ENCODE assay signal across 1 cellular context in the genomic region with DNA sequence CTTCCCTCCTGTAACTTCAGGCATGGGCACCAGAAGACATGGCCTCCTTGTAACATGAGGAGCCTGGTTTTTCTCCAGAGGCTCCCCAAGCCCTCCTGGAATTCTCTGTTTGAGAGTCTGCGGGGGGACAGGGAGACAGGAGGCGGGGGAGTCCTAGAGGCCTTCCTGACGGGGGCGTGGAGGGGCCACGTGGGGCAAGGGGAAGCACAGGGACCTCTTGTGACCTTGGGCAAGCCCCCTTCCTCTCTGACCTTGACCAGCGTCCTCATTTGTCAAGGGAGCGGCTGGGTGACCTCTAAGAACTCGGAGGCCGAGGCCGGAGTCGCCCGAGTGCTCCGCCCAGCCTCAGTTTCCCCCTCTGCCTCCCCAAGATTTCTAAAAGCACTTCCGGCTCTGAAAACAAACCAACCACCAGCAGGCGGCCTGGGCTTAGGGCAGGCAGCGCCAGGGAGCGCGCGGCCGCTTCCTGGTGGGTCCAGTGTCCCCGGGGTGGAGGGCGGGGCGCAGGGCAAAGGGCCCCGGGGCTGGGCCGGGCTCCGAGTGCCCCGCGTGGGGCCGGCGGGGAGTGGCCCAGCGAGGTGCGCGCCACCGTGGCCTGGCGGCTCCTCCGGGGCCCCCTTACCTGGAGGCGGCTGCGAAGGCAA.
TF ChIP-seq lines count a peak whose summit lies in the region.

No MANE protein-coding gene starts in this region.

TF ChIP-seq in HepG2, 621 proteins besides CTCF, POLR2A, EP300 and RAD21 (continued from another document):
- no peak for TF ChIP-seq STAT5B (CRISPR knock-in tag; IDR thresholded peaks at IDR 0.05)
- TF ChIP-seq, protein P1, sequence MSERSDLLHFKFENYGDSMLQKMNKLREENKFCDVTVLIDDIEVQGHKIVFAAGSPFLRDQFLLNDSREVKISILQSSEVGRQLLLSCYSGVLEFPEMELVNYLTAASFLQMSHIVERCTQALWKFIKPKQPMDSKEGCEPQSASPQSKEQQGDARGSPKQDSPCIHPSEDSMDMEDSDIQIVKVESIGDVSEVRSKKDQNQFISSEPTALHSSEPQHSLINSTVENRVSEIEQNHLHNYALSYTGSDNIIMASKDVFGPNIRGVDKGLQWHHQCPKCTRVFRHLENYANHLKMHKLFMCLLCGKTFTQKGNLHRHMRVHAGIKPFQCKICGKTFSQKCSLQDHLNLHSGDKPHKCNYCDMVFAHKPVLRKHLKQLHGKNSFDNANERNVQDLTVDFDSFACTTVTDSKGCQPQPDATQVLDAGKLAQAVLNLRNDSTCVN (CRISPR knock-in tag; IDR thresholded peaks at IDR 0.05; ENCODE audit: borderline replicate concordance) = no peak
- peak; percentile 52 for TF ChIP-seq PHF20 (CRISPR knock-in tag; IDR thresholded peaks at IDR 0.05)
- peak; percentile 27; the same call in 1 of the 2 replicates for TF ChIP-seq RFXAP (CRISPR knock-in tag; IDR thresholded peaks at IDR 0.05; ENCODE audit: borderline replicate concordance)
- TF ChIP-seq POLR2AphosphoS5 (IDR thresholded peaks at IDR 0.05; ENCODE audit: low read depth, low read length) = peak; percentile 50; the same call in 1 of the 2 replicates
- 0 out of 2 replicates have a peak, but pooled peaks have one; percentile 25 for TF ChIP-seq ARNTL (CRISPR knock-in tag; IDR thresholded peaks at IDR 0.05)
- no peak for TF ChIP-seq ZEB1 (IDR thresholded peaks at IDR 0.05; ENCODE audit: insufficient replicate concordance, low read depth)
- TF ChIP-seq MXD1 (CRISPR knock-in tag; IDR thresholded peaks at IDR 0.05) = 0 out of 2 replicates have a peak, but pooled peaks have one; percentile 64
- no peak for TF ChIP-seq ZNF761 (CRISPR knock-in tag; conservative IDR thresholded peaks at IDR 0.05)
- peak; percentile 90 for TF ChIP-seq ESRRA (CRISPR knock-in tag; IDR thresholded peaks at IDR 0.05; ENCODE audit: low read depth)
- 0 out of 2 replicates have a peak, but pooled peaks have one; percentile 35 for TF ChIP-seq MIER2 (CRISPR knock-in tag; IDR thresholded peaks at IDR 0.05)
- TF ChIP-seq ZNF879 (CRISPR knock-in tag; IDR thresholded peaks at IDR 0.05) = no peak
- TF ChIP-seq, protein P2, sequence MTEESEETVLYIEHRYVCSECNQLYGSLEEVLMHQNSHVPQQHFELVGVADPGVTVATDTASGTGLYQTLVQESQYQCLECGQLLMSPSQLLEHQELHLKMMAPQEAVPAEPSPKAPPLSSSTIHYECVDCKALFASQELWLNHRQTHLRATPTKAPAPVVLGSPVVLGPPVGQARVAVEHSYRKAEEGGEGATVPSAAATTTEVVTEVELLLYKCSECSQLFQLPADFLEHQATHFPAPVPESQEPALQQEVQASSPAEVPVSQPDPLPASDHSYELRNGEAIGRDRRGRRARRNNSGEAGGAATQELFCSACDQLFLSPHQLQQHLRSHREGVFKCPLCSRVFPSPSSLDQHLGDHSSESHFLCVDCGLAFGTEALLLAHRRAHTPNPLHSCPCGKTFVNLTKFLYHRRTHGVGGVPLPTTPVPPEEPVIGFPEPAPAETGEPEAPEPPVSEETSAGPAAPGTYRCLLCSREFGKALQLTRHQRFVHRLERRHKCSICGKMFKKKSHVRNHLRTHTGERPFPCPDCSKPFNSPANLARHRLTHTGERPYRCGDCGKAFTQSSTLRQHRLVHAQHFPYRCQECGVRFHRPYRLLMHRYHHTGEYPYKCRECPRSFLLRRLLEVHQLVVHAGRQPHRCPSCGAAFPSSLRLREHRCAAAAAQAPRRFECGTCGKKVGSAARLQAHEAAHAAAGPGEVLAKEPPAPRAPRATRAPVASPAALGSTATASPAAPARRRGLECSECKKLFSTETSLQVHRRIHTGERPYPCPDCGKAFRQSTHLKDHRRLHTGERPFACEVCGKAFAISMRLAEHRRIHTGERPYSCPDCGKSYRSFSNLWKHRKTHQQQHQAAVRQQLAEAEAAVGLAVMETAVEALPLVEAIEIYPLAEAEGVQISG (CRISPR knock-in tag; IDR thresholded peaks at IDR 0.05) = peak; percentile 57
- TF ChIP-seq, protein P3, sequence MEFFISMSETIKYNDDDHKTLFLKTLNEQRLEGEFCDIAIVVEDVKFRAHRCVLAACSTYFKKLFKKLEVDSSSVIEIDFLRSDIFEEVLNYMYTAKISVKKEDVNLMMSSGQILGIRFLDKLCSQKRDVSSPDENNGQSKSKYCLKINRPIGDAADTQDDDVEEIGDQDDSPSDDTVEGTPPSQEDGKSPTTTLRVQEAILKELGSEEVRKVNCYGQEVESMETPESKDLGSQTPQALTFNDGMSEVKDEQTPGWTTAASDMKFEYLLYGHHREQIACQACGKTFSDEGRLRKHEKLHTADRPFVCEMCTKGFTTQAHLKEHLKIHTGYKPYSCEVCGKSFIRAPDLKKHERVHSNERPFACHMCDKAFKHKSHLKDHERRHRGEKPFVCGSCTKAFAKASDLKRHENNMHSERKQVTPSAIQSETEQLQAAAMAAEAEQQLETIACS (CRISPR knock-in tag; IDR thresholded peaks at IDR 0.05) = peak; percentile 69
- no peak for TF ChIP-seq REPIN1 (CRISPR knock-in tag; IDR thresholded peaks at IDR 0.05; ENCODE audit: borderline replicate concordance, low read depth)
- TF ChIP-seq KLF13 (CRISPR knock-in tag; IDR thresholded peaks at IDR 0.05) = 0 out of 2 replicates have a peak, but pooled peaks have one; percentile 45
- no peak for TF ChIP-seq SMARCC2 (IDR thresholded peaks at IDR 0.05)
- no peak for TF ChIP-seq CREM (IDR thresholded peaks at IDR 0.05)
- no peak for TF ChIP-seq CREM (CRISPR knock-in tag; IDR thresholded peaks at IDR 0.05)
- TF ChIP-seq ZNF235 (CRISPR knock-in tag; IDR thresholded peaks at IDR 0.05; ENCODE audit: borderline replicate concordance) = 0 out of 2 replicates have a peak, but pooled peaks have one; percentile 39
- TF ChIP-seq ZGPAT (CRISPR knock-in tag; IDR thresholded peaks at IDR 0.05) = no peak; the same call in 1 of the 2 replicates
- TF ChIP-seq ZNF326 (CRISPR knock-in tag; IDR thresholded peaks at IDR 0.05; ENCODE audit: borderline replicate concordance) = no peak
- no peak for TF ChIP-seq HNRNPH1 (optimal IDR thresholded peaks at IDR 0.05; ENCODE audit: low read depth, low read length)
- TF ChIP-seq JUND (CRISPR knock-in tag; IDR thresholded peaks at IDR 0.05) = no peak
- TF ChIP-seq ZNF335 (CRISPR knock-in tag; IDR thresholded peaks at IDR 0.05) = peak; percentile 25; the same call in 1 of the 2 replicates
- peak; percentile 56; the same call in 1 of the 2 replicates for TF ChIP-seq NR2F6 (IDR thresholded peaks at IDR 0.05)
- TF ChIP-seq NR2F6 (CRISPR knock-in tag; IDR thresholded peaks at IDR 0.05) = no peak
- TF ChIP-seq RBFOX2 (IDR thresholded peaks at IDR 0.05; ENCODE audit: low read depth, low read length) = peak; percentile 78
- peak; percentile 26 to 46; a peak in 2 of 4 replicates for TF ChIP-seq HMGXB4 (CRISPR knock-in tag; IDR thresholded peaks at IDR 0.05; ENCODE audit: borderline replicate concordance in 1 of 2, low read depth in 1 of 2)
- peak; percentile 25; the same call in 1 of the 2 replicates for TF ChIP-seq RARA (CRISPR knock-in tag; IDR thresholded peaks at IDR 0.05)
- TF ChIP-seq, protein P4, sequence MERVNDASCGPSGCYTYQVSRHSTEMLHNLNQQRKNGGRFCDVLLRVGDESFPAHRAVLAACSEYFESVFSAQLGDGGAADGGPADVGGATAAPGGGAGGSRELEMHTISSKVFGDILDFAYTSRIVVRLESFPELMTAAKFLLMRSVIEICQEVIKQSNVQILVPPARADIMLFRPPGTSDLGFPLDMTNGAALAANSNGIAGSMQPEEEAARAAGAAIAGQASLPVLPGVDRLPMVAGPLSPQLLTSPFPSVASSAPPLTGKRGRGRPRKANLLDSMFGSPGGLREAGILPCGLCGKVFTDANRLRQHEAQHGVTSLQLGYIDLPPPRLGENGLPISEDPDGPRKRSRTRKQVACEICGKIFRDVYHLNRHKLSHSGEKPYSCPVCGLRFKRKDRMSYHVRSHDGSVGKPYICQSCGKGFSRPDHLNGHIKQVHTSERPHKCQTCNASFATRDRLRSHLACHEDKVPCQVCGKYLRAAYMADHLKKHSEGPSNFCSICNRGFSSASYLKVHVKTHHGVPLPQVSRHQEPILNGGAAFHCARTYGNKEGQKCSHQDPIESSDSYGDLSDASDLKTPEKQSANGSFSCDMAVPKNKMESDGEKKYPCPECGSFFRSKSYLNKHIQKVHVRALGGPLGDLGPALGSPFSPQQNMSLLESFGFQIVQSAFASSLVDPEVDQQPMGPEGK (CRISPR knock-in tag; IDR thresholded peaks at IDR 0.05) = no peak
- no peak for TF ChIP-seq IRF9 (CRISPR knock-in tag; IDR thresholded peaks at IDR 0.05; ENCODE audit: borderline replicate concordance)
- 0 out of 2 replicates have a peak, but pooled peaks have one; percentile 33 for TF ChIP-seq THRA (CRISPR knock-in tag; IDR thresholded peaks at IDR 0.05; ENCODE audit: borderline replicate concordance)
- TF ChIP-seq KAT7 (CRISPR knock-in tag; IDR thresholded peaks at IDR 0.05; ENCODE audit: borderline replicate concordance) = 0 out of 2 replicates have a peak, but pooled peaks have one; percentile 2
- peak; percentile 39; the same call in 1 of the 2 replicates for TF ChIP-seq HNF4A (CRISPR knock-in tag; IDR thresholded peaks at IDR 0.05)
- no peak for TF ChIP-seq ZBTB33 (CRISPR knock-in tag; IDR thresholded peaks at IDR 0.05)
- TF ChIP-seq BHLHE40 (IDR thresholded peaks at IDR 0.05; ENCODE audit: low read length) = no peak
- TF ChIP-seq ZNF180 (CRISPR knock-in tag; IDR thresholded peaks at IDR 0.05; ENCODE audit: borderline replicate concordance, low read depth) = no peak
- peak; percentile 68 for TF ChIP-seq GABPB1 (CRISPR knock-in tag; IDR thresholded peaks at IDR 0.05)
- 0 out of 2 replicates have a peak, but pooled peaks have one; percentile 7 for TF ChIP-seq GATAD2A (CRISPR knock-in tag; IDR thresholded peaks at IDR 0.05)
